1 cellular context compared by ENCODE assay signal in the genomic region with DNA sequence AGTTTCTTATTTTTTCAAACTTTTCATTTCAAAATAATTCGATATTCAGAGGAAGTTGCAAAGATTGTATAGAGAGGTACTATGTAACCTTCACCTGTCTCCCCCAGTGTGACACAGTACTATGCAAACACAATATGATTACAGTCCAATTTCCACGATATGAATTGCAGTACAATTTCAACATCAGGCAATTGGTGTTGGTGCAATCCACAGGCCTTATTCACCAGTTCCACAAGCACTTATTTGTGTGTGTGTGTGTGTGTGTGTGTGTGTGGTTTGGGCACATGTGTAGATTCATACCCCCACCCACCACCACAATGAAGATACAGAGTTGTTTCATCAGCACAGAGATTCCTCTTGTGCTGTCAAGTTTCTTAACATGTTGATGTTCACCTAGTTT.
TF ChIP-seq lines count a peak whose summit lies in the region.

No MANE protein-coding gene starts in this region.

TF ChIP-seq in HepG2, 621 proteins besides CTCF, POLR2A, EP300 and RAD21 (continued from another document and continues in another):
- TF ChIP-seq, protein P1, sequence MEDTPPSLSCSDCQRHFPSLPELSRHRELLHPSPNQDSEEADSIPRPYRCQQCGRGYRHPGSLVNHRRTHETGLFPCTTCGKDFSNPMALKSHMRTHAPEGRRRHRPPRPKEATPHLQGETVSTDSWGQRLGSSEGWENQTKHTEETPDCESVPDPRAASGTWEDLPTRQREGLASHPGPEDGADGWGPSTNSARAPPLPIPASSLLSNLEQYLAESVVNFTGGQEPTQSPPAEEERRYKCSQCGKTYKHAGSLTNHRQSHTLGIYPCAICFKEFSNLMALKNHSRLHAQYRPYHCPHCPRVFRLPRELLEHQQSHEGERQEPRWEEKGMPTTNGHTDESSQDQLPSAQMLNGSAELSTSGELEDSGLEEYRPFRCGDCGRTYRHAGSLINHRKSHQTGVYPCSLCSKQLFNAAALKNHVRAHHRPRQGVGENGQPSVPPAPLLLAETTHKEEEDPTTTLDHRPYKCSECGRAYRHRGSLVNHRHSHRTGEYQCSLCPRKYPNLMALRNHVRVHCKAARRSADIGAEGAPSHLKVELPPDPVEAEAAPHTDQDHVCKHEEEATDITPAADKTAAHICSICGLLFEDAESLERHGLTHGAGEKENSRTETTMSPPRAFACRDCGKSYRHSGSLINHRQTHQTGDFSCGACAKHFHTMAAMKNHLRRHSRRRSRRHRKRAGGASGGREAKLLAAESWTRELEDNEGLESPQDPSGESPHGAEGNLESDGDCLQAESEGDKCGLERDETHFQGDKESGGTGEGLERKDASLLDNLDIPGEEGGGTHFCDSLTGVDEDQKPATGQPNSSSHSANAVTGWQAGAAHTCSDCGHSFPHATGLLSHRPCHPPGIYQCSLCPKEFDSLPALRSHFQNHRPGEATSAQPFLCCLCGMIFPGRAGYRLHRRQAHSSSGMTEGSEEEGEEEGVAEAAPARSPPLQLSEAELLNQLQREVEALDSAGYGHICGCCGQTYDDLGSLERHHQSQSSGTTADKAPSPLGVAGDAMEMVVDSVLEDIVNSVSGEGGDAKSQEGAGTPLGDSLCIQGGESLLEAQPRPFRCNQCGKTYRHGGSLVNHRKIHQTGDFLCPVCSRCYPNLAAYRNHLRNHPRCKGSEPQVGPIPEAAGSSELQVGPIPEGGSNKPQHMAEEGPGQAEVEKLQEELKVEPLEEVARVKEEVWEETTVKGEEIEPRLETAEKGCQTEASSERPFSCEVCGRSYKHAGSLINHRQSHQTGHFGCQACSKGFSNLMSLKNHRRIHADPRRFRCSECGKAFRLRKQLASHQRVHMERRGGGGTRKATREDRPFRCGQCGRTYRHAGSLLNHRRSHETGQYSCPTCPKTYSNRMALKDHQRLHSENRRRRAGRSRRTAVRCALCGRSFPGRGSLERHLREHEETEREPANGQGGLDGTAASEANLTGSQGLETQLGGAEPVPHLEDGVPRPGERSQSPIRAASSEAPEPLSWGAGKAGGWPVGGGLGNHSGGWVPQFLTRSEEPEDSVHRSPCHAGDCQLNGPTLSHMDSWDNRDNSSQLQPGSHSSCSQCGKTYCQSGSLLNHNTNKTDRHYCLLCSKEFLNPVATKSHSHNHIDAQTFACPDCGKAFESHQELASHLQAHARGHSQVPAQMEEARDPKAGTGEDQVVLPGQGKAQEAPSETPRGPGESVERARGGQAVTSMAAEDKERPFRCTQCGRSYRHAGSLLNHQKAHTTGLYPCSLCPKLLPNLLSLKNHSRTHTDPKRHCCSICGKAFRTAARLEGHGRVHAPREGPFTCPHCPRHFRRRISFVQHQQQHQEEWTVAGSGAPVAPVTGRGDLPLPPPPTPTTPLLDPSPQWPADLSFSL (CRISPR knock-in tag; IDR thresholded peaks at IDR 0.05), result peak; percentile 55
- TF ChIP-seq TBX2 (CRISPR knock-in tag; IDR thresholded peaks at IDR 0.05; ENCODE audit: borderline replicate concordance) (peak; percentile 10; the same call in 1 of the 2 replicates), CEBPB (IDR thresholded peaks at IDR 0.05; ENCODE audit: borderline replicate concordance, low read depth, low read length) (peak; percentile 84), DNMT3B (CRISPR knock-in tag; conservative IDR thresholded peaks at IDR 0.05) (no peak), CBX1 (IDR thresholded peaks at IDR 0.05; ENCODE audit: low read depth) (no peak), NR2C2 (CRISPR knock-in tag; IDR thresholded peaks at IDR 0.05; ENCODE audit: borderline replicate concordance) (peak; percentile 46; the same call in 1 of the 2 replicates), ELF4 (CRISPR knock-in tag; IDR thresholded peaks at IDR 0.05; ENCODE audit: borderline replicate concordance) (no peak), CHCHD3 (CRISPR knock-in tag; IDR thresholded peaks at IDR 0.05) (no peak), GATAD2A (CRISPR knock-in tag; IDR thresholded peaks at IDR 0.05) (no peak), NRL (CRISPR knock-in tag; IDR thresholded peaks at IDR 0.05; ENCODE audit: borderline replicate concordance) (no peak), ZNF552 (CRISPR knock-in tag; IDR thresholded peaks at IDR 0.05; ENCODE audit: borderline replicate concordance) (no peak), ZNF382 (CRISPR knock-in tag; IDR thresholded peaks at IDR 0.05; ENCODE audit: borderline replicate concordance) (no peak), SP1 (IDR thresholded peaks at IDR 0.05) (no peak), SP1 (CRISPR knock-in tag; IDR thresholded peaks at IDR 0.05) (no peak), HCFC1 (IDR thresholded peaks at IDR 0.05; ENCODE audit: low read depth, low read length) (no peak), NFRKB (IDR thresholded peaks at IDR 0.05) (no peak)
- TF ChIP-seq, protein P2, sequence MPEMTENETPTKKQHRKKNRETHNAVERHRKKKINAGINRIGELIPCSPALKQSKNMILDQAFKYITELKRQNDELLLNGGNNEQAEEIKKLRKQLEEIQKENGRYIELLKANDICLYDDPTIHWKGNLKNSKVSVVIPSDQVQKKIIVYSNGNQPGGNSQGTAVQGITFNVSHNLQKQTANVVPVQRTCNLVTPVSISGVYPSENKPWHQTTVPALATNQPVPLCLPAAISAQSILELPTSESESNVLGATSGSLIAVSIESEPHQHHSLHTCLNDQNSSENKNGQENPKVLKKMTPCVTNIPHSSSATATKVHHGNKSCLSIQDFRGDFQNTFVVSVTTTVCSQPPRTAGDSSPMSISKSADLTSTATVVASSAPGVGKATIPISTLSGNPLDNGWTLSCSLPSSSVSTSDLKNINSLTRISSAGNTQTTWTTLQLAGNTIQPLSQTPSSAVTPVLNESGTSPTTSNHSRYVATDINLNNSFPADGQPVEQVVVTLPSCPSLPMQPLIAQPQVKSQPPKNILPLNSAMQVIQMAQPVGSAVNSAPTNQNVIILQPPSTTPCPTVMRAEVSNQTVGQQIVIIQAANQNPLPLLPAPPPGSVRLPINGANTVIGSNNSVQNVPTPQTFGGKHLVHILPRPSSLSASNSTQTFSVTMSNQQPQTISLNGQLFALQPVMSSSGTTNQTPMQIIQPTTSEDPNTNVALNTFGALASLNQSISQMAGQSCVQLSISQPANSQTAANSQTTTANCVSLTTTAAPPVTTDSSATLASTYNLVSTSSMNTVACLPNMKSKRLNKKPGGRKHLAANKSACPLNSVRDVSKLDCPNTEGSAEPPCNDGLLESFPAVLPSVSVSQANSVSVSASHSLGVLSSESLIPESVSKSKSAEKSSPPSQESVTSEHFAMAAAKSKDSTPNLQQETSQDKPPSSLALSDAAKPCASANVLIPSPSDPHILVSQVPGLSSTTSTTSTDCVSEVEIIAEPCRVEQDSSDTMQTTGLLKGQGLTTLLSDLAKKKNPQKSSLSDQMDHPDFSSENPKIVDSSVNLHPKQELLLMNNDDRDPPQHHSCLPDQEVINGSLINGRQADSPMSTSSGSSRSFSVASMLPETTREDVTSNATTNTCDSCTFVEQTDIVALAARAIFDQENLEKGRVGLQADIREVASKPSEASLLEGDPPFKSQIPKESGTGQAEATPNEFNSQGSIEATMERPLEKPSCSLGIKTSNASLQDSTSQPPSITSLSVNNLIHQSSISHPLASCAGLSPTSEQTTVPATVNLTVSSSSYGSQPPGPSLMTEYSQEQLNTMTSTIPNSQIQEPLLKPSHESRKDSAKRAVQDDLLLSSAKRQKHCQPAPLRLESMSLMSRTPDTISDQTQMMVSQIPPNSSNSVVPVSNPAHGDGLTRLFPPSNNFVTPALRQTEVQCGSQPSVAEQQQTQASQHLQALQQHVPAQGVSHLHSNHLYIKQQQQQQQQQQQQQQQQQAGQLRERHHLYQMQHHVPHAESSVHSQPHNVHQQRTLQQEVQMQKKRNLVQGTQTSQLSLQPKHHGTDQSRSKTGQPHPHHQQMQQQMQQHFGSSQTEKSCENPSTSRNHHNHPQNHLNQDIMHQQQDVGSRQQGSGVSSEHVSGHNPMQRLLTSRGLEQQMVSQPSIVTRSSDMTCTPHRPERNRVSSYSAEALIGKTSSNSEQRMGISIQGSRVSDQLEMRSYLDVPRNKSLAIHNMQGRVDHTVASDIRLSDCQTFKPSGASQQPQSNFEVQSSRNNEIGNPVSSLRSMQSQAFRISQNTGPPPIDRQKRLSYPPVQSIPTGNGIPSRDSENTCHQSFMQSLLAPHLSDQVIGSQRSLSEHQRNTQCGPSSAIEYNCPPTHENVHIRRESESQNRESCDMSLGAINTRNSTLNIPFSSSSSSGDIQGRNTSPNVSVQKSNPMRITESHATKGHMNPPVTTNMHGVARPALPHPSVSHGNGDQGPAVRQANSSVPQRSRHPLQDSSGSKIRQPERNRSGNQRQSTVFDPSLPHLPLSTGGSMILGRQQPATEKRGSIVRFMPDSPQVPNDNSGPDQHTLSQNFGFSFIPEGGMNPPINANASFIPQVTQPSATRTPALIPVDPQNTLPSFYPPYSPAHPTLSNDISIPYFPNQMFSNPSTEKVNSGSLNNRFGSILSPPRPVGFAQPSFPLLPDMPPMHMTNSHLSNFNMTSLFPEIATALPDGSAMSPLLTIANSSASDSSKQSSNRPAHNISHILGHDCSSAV (CRISPR knock-in tag; IDR thresholded peaks at IDR 0.05; ENCODE audit: borderline replicate concordance), result no peak
- TF ChIP-seq, protein P3, sequence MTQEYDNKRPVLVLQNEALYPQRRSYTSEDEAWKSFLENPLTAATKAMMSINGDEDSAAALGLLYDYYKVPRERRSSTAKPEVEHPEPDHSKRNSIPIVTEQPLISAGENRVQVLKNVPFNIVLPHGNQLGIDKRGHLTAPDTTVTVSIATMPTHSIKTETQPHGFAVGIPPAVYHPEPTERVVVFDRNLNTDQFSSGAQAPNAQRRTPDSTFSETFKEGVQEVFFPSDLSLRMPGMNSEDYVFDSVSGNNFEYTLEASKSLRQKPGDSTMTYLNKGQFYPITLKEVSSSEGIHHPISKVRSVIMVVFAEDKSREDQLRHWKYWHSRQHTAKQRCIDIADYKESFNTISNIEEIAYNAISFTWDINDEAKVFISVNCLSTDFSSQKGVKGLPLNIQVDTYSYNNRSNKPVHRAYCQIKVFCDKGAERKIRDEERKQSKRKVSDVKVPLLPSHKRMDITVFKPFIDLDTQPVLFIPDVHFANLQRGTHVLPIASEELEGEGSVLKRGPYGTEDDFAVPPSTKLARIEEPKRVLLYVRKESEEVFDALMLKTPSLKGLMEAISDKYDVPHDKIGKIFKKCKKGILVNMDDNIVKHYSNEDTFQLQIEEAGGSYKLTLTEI (CRISPR knock-in tag; conservative IDR thresholded peaks at IDR 0.05), result no peak
- TF ChIP-seq, protein P4, sequence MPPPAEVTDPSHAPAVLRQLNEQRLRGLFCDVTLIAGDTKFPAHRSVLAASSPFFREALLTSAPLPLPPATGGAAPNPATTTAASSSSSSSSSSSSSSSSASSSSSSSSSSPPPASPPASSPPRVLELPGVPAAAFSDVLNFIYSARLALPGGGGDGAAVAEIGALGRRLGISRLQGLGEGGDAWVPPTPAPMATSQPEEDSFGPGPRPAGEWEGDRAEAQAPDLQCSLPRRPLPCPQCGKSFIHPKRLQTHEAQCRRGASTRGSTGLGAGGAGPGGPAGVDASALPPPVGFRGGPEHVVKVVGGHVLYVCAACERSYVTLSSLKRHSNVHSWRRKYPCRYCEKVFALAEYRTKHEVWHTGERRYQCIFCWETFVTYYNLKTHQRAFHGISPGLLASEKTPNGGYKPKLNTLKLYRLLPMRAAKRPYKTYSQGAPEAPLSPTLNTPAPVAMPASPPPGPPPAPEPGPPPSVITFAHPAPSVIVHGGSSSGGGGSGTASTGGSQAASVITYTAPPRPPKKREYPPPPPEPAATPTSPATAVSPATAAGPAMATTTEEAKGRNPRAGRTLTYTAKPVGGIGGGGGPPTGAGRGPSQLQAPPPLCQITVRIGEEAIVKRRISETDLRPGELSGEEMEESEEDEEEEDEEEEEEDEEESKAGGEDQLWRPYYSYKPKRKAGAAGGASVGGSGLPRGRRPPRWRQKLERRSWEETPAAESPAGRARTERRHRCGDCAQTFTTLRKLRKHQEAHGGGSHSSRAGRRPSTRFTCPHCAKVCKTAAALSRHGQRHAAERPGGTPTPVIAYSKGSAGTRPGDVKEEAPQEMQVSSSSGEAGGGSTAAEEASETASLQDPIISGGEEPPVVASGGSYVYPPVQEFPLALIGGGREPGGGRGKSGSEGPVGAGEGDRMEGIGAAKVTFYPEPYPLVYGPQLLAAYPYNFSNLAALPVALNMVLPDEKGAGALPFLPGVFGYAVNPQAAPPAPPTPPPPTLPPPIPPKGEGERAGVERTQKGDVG (CRISPR knock-in tag; IDR thresholded peaks at IDR 0.05; ENCODE audit: borderline replicate concordance), result no peak
- TF ChIP-seq, protein P5, sequence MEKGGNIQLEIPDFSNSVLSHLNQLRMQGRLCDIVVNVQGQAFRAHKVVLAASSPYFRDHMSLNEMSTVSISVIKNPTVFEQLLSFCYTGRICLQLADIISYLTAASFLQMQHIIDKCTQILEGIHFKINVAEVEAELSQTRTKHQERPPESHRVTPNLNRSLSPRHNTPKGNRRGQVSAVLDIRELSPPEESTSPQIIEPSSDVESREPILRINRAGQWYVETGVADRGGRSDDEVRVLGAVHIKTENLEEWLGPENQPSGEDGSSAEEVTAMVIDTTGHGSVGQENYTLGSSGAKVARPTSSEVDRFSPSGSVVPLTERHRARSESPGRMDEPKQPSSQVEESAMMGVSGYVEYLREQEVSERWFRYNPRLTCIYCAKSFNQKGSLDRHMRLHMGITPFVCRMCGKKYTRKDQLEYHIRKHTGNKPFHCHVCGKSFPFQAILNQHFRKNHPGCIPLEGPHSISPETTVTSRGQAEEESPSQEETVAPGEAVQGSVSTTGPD (CRISPR knock-in tag; IDR thresholded peaks at IDR 0.05), result no peak
- TF ChIP-seq, protein P6, sequence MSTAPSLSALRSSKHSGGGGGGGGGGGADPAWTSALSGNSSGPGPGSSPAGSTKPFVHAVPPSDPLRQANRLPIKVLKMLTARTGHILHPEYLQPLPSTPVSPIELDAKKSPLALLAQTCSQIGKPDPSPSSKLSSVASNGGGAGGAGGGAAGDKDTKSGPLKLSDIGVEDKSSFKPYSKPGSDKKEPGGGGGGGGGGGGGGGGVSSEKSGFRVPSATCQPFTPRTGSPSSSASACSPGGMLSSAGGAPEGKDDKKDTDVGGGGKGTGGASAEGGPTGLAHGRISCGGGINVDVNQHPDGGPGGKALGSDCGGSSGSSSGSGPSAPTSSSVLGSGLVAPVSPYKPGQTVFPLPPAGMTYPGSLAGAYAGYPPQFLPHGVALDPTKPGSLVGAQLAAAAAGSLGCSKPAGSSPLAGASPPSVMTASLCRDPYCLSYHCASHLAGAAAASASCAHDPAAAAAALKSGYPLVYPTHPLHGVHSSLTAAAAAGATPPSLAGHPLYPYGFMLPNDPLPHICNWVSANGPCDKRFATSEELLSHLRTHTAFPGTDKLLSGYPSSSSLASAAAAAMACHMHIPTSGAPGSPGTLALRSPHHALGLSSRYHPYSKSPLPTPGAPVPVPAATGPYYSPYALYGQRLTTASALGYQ (CRISPR knock-in tag; IDR thresholded peaks at IDR 0.05), result no peak
- TF ChIP-seq, protein P7, sequence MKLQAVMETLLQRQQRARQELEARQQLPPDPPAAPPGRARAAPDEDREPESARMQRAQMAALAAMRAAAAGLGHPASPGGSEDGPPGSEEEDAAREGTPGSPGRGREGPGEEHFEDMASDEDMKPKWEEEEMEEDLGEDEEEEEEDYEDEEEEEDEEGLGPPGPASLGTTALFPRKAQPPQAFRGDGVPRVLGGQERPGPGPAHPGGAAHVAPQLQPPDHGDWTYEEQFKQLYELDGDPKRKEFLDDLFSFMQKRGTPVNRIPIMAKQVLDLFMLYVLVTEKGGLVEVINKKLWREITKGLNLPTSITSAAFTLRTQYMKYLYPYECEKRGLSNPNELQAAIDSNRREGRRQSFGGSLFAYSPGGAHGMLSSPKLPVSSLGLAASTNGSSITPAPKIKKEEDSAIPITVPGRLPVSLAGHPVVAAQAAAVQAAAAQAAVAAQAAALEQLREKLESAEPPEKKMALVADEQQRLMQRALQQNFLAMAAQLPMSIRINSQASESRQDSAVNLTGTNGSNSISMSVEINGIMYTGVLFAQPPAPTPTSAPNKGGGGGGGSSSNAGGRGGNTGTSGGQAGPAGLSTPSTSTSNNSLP (IDR thresholded peaks at IDR 0.05; ENCODE audit: low read depth, low read length), result peak; percentile 43; the same call in 1 of the 2 replicates
- TF ChIP-seq, protein P8, sequence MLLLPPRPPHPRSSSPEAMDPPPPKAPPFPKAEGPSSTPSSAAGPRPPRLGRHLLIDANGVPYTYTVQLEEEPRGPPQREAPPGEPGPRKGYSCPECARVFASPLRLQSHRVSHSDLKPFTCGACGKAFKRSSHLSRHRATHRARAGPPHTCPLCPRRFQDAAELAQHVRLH (CRISPR knock-in tag; IDR thresholded peaks at IDR 0.05; ENCODE audit: borderline replicate concordance, low read depth), result no peak
